11 cellular contexts compared by ENCODE assay signal in the genomic region with DNA sequence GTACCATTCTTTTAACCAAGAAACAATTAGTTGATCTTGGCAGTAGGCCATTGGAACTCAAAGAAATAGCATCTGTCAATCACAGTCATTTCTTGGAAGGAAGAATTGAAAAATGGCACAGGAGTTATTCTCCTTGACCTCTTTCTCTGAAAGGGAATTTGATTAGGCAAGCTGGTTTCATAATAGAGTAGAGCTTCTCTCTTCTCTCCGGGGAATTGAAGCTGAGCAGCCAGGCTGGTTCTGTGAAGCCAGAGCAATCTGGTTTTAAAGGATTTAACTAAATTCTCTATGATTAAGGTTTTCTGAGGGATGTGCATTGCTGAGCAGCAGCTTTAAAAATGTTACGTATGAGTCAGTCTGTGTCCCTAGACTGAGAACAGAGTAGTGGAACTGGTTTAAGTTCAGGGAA.
DNase-seq lines count a peak whose midpoint lies in the region; ATAC-seq, FAIRE-seq and TF ChIP-seq lines count a peak whose summit lies in the region.
"Had no signal": no experiment of that assay in that cellular context is flagged by ENCODE, and none has a peak within 500 bp of the region (broad histone marks: within the 10 kb centered on the region; RNA-seq: fewer than 3 reads in every experiment).

No MANE protein-coding gene starts in this region.

- TF ChIP-seq POLR2A in HepG2 (IDR thresholded peaks at IDR 0.05; ENCODE audit: insufficient read depth in 1 of 2, low read depth in 2 of 2, low read length in 2 of 2) (no peak), K562 (conservative IDR thresholded peaks at IDR 0.05) (no peak)

- H4K20me1 ChIP-seq in HepG2 (ENCODE audit: insufficient read depth, low read length), result no peaks in the 10 kb centered on the region
- H4K20me1 ChIP-seq in K562 (replicated peaks; ENCODE audit: control insufficient read depth, insufficient read depth, low read length), result no peaks in the 10 kb centered on the region
- no peaks in the 10 kb centered on the region for H4K20me1 ChIP-seq in keratinocyte (ENCODE audit: control insufficient read depth, extremely low read depth, insufficient read depth, low read length)
- H4K20me1 ChIP-seq: BLaER1 had no signal

- TF ChIP-seq CTCF in liver (IDR thresholded peaks at IDR 0.05; ENCODE audit: low read depth, low read length, missing input control), result no peak
- no peak for TF ChIP-seq CTCF in HepG2 (CRISPR knock-in tag; IDR thresholded peaks at IDR 0.05)
- TF ChIP-seq CTCF in K562 (IDR thresholded peaks at IDR 0.05 in 2 of 3, conservative IDR thresholded peaks at IDR 0.05 in 1 of 3; ENCODE audit: insufficient read depth in 2 of 3, low read depth in 1 of 3, low read length in 3 of 3), result no peak
- TF ChIP-seq CTCF in keratinocyte (optimal IDR thresholded peaks at IDR 0.05 in 1 of 3, IDR thresholded peaks at IDR 0.05 in 1 of 3, conservative IDR thresholded peaks at IDR 0.05 in 1 of 3; ENCODE audit: extremely low read depth in 1 of 3, insufficient read depth in 2 of 3, low read length in 3 of 3), result no peak
- no peak for TF ChIP-seq CTCF in GM20000 (IDR thresholded peaks at IDR 0.05; ENCODE audit: extremely low read depth, missing control alignments)

- ATAC-seq in HepG2 (no peak), K562 (no peak), HG03521 (IDR thresholded peaks at IDR 0.05; ENCODE audit: unreplicated experiment) (no peak)

- WGBS in liver, result 45% methylated on average over 2 of the region's 2 CpGs
- 81% methylated on average over 2 of the region's 2 CpGs for whole genome bisulfite sequencing in HepG2 (ENCODE audit: low lambda C conversion rate)
- 18% methylated on average over 2 of the region's 2 CpGs for WGBS in K562 (ENCODE audit: insufficient coverage, low coverage, missing lambda C conversion rate)

- H3K9me1 ChIP-seq in K562 (ENCODE audit: control insufficient read depth, insufficient read depth, low read length), result no peaks in the 10 kb centered on the region
- H3K9me1 ChIP-seq in keratinocyte (ENCODE audit: control insufficient read depth, extremely low read depth, insufficient read depth, low read length), result no peaks in the 10 kb centered on the region

- dilution Hi-C loops in keratinocyte (cut with MboI; ENCODE audit: extremely low pct_ligation_motif_present, low sequenced_read_pairs), result no loop called here

- H3K4me3 ChIP-seq in liver (ENCODE audit: low read depth in 1 of 3, low read length in 3 of 3), result no peak overlapping the region
- no peak overlapping the region for H3K4me3 ChIP-seq in HepG2 (replicated peaks in 1 of 3; ENCODE audit: insufficient read depth in 1 of 3, low read depth in 2 of 3, low read length in 3 of 3)
- H3K4me3 ChIP-seq in K562, result no peak overlapping the region
- peak overlapping the region in 1 of 3 experiments; percentile 33 for H3K4me3 ChIP-seq in keratinocyte (ENCODE audit: control insufficient read depth in 2 of 3, extremely low read depth in 1 of 3, insufficient read depth in 2 of 3, low read depth in 1 of 3, low read length in 3 of 3)
- H3K4me3 ChIP-seq: BLaER1 had no signal

- H3K27me3 ChIP-seq in liver (ENCODE audit: control insufficient read depth in 4 of 4, insufficient read depth in 4 of 4, low read length in 3 of 4) (no peaks in the 10 kb centered on the region), HepG2 (ENCODE audit: control insufficient read depth in 1 of 2, insufficient read depth in 2 of 2, low read length in 2 of 2) (no peaks in the 10 kb centered on the region), K562 (ENCODE audit: control insufficient read depth in 2 of 2, insufficient read depth in 2 of 2, low read length in 2 of 2) (no peaks in the 10 kb centered on the region), keratinocyte (ENCODE audit: control insufficient read depth, extremely low read depth, insufficient read depth, low read length) (no peaks in the 10 kb centered on the region)
- H3K27me3 ChIP-seq: BLaER1 had no signal

- no peak for FAIRE-seq in HepG2 (lab: Jason Lieb, UNC)
- FAIRE-seq in K562 (lab: Jason Lieb, UNC), result no peak
- FAIRE-seq in keratinocyte (lab: Jason Lieb, UNC), result peak; percentile 80

- H3K9ac ChIP-seq in liver (ENCODE audit: low read depth in 1 of 2, low read length in 2 of 2) (no peak overlapping the region), HepG2 (ENCODE audit: insufficient read depth, low read depth, low read length) (no peak overlapping the region), K562 (ENCODE audit: insufficient read depth in 1 of 2, low read depth in 2 of 2, low read length in 2 of 2) (no peak overlapping the region), keratinocyte (ENCODE audit: control insufficient read depth, extremely low read depth, insufficient read depth, low read length) (no peak overlapping the region)
- H3K9ac ChIP-seq: BLaER1 had no signal

- H3K79me2 ChIP-seq in HepG2 (ENCODE audit: insufficient read depth, low read length) (no peaks in the 10 kb centered on the region), K562 (ENCODE audit: control insufficient read depth, insufficient read depth, low read length) (no peaks in the 10 kb centered on the region), keratinocyte (ENCODE audit: control insufficient read depth, insufficient read depth, low read length) (no peaks in the 10 kb centered on the region)

- no peaks in the 10 kb centered on the region for H3K36me3 ChIP-seq in liver (ENCODE audit: control insufficient read depth in 4 of 4, insufficient read depth in 3 of 4, low read depth in 1 of 4, low read length in 3 of 4)
- H3K36me3 ChIP-seq in HepG2 (replicated peaks in 1 of 2; ENCODE audit: control insufficient read depth in 1 of 2, insufficient read depth in 2 of 2, low read length in 2 of 2), result no peaks in the 10 kb centered on the region
- H3K36me3 ChIP-seq in K562 (ENCODE audit: control insufficient read depth, insufficient read depth, low read length), result no peaks in the 10 kb centered on the region
- no peaks in the 10 kb centered on the region for H3K36me3 ChIP-seq in keratinocyte (ENCODE audit: control insufficient read depth in 2 of 2, extremely low read depth in 1 of 2, insufficient read depth in 2 of 2, low read length in 2 of 2)
- H3K36me3 ChIP-seq: BLaER1 had no signal

- BruUV-seq in HepG2 (replicated peaks; lab: Mats Ljungman, UMichigan) (no TSS peak), K562 (replicated peaks; lab: Mats Ljungman, UMichigan) (no TSS peak)

- DNase-seq in HepG2 (ENCODE audit: low spot score) (no peak), K562 (ENCODE audit: extremely low read depth in 1 of 4, low spot score in 3 of 4) (no peak), keratinocyte (ENCODE audit: low read depth, low spot score) (no peak), NOMO-1 treated with dmso at 0.1 percent for 144 hours (lab: John Stamatoyannopoulos, UW; ENCODE audit: unreplicated experiment) (no peak), DMS79 treated with DMSO at 0.1 percent for 48 hours (lab: John Stamatoyannopoulos, UW) (no peak), GM20000 (ENCODE audit: low spot score) (no peak)
- DNase-seq: activated naive CD8-positive, alpha-beta T cell treated with anti-CD3 and anti-CD28 coated beads for 36 hours had no signal

- no peak for TF ChIP-seq RAD21 in liver (IDR thresholded peaks at IDR 0.05)
- no peak for TF ChIP-seq RAD21 in HepG2 (CRISPR knock-in tag; IDR thresholded peaks at IDR 0.05)
- TF ChIP-seq RAD21 in K562 (CRISPR knock-in tag; conservative IDR thresholded peaks at IDR 0.05 in 1 of 2, IDR thresholded peaks at IDR 0.05 in 1 of 2), result no peak

- intact Hi-C loops in HepG2 (cut with micrococcal nuclease; ENCODE audit: unreplicated experiment) (no loop called here), K562 (cut with micrococcal nuclease) (no loop called here)

- TF ChIP-seq EP300 in HepG2 (IDR thresholded peaks at IDR 0.05; ENCODE audit: low read depth in 2 of 2, low read length in 2 of 2) (no peak), HepG2 (CRISPR knock-in tag; IDR thresholded peaks at IDR 0.05; ENCODE audit: borderline replicate concordance) (no peak), K562 (IDR thresholded peaks at IDR 0.05; ENCODE audit: low read length) (no peak)

- H2AFZ ChIP-seq in HepG2 (ENCODE audit: low read length) (no peak overlapping the region), K562 (ENCODE audit: low read depth, low read length) (no peak overlapping the region), keratinocyte (ENCODE audit: control insufficient read depth, low read length) (no peak overlapping the region)

- POLR2A ChIA-PET in HepG2 (lab: Yijun Ruan, JAX), result no interaction called here
- POLR2A ChIA-PET in K562 (lab: Yijun Ruan, JAX), result interaction anchor here (1.0 to 1.1 kb wide), 2 partner anchors 106 to 348 kb away, joined by 3 read pairs; no protein-coding TSS in a partner anchor

- H3K4me1 ChIP-seq in liver (ENCODE audit: control insufficient read depth in 4 of 4, insufficient read depth in 4 of 4, low read length in 3 of 4) (peaks cover 0 to 10% (median 9%) of the 10 kb centered on the region in 4 donors), HepG2 (ENCODE audit: insufficient read depth, low read length) (no peaks in the 10 kb centered on the region), K562 (replicated peaks in 1 of 2; ENCODE audit: control insufficient read depth in 2 of 2, insufficient read depth in 2 of 2, low read length in 2 of 2) (no peaks in the 10 kb centered on the region), keratinocyte (ENCODE audit: control insufficient read depth, extremely low read depth, insufficient read depth, low read length) (peaks cover 11% of the 10 kb centered on the region)

- H3K4me2 ChIP-seq in HepG2 (ENCODE audit: low read depth, low read length), result no peak overlapping the region
- H3K4me2 ChIP-seq in K562 (ENCODE audit: insufficient read depth, low read length), result no peak overlapping the region
- H3K4me2 ChIP-seq in keratinocyte (ENCODE audit: control insufficient read depth, extremely low read depth, insufficient read depth, low read depth, low read length), result peak overlapping the region; percentile 79
- H3K4me2 ChIP-seq: BLaER1 had no signal

- in situ Hi-C loops in HepG2 (cut with HindIII; ENCODE audit: extremely low pct_ligation_motif_present, low pct_unique_long_range_greater_than_20kb), result loop anchor here (5.0 kb wide), 1 partner anchor 78 kb away; no protein-coding TSS in a partner anchor
- in situ Hi-C loops in K562 (cut with MboI), result loop anchor here (5.0 kb wide), 1 partner anchor 78 kb away; no protein-coding TSS in a partner anchor

- no peaks in the 10 kb centered on the region for H3K9me3 ChIP-seq in liver (ENCODE audit: control insufficient read depth in 4 of 4, low read length in 3 of 4)
- no peaks in the 10 kb centered on the region for H3K9me3 ChIP-seq in HepG2 (ENCODE audit: low read length)
- no peaks in the 10 kb centered on the region for H3K9me3 ChIP-seq in K562 (replicated peaks; ENCODE audit: control insufficient read depth, insufficient read depth, low read depth, low read length)
- H3K9me3 ChIP-seq in keratinocyte (ENCODE audit: control insufficient read depth, low read depth, low read length), result no peaks in the 10 kb centered on the region

- CTCF ChIA-PET in HepG2 (lab: Yijun Ruan, JAX; ENCODE audit: low intra/inter-chr PET ratio, low total read pairs) (no interaction called here), K562 (lab: Yijun Ruan, JAX; ENCODE audit: low intra/inter-chr PET ratio) (interaction anchor here (0.8 kb wide), 1 partner anchor 76 kb away, joined by 4 read pairs; no protein-coding TSS in a partner anchor)

- H3K27ac ChIP-seq in liver (ENCODE audit: low read depth in 1 of 2, low read length in 2 of 2), result peak overlapping the region in 1 of 2 donors; percentile 12
- H3K27ac ChIP-seq in HepG2 (ENCODE audit: extremely low read length, insufficient read depth, low read length), result no peak overlapping the region
- H3K27ac ChIP-seq in K562 (ENCODE audit: extremely low read depth, low read depth, low read length), result no peak overlapping the region
- H3K27ac ChIP-seq in keratinocyte (ENCODE audit: control insufficient read depth, insufficient read depth, low read length), result no peak overlapping the region
- H3K27ac ChIP-seq: BLaER1, HL-60 had no signal
